8 cellular contexts compared by ENCODE assay signal in the genomic region with DNA sequence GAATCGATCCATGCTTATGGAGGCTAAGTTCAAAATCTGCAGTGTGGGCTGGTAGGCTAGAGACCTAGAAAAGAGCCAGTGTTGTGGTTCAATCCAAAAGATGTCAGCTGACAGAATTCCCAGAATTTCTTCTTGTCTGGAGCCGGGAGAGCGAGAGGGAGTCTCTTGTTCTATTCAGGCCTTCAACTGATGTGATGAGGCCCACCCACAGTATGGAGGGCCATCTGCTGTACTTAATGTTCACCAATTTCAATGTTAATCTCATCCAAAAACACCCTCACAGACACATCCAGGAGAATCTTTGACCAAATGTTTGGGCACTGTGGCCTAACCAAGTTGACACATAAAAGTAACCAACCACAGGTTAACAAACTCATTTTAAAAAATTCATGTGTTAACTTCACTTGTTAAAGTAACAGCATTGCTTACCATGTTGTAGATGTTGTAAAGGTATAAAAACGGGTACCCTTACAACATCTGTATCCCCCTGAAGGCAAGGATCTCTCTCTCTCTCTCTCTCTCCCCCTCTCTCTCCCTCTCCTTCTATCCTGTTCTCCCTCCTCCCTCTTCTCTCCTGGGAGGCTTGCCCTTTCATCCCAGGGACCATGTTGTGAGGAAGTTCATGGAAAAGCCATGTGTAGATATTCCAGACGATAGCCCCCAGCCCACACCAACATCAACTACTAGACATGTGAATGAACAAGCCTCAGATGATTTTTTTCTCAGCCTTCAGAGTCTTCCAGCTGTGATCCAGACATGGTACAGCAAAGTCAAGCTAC.
A peak's percentile ranks its signal among the peaks of the same experiment; 100 is the strongest.
DNase-seq lines count a peak whose midpoint lies in the region; ATAC-seq and TF ChIP-seq lines count a peak whose summit lies in the region.

No MANE protein-coding gene starts in this region.

- H3K36me3 ChIP-seq in GM23248 (ENCODE audit: low read depth), result no peaks in the 10 kb centered on the region
- no peaks in the 10 kb centered on the region for H3K36me3 ChIP-seq in gastroesophageal sphincter
- no peaks in the 10 kb centered on the region for H3K36me3 ChIP-seq in smooth muscle cell (ENCODE audit: low read depth)

- no peaks in the 10 kb centered on the region for H3K27me3 ChIP-seq in GM23248 (replicated peaks; ENCODE audit: insufficient read depth)
- no peaks in the 10 kb centered on the region for H3K27me3 ChIP-seq in gastroesophageal sphincter
- no peaks in the 10 kb centered on the region for H3K27me3 ChIP-seq in smooth muscle cell (ENCODE audit: low read depth)

- TF ChIP-seq EP300 in gastroesophageal sphincter (IDR thresholded peaks at IDR 0.05), result no peak

- POLR2A ChIA-PET in T-cell (lab: Charles Lee), result interaction anchor here (0.7 to 1.6 kb wide), 4 partner anchors 10 to 49 kb away, joined by 3 to 9 read pairs (median 4); no protein-coding TSS in a partner anchor

- H3K9me3 Mint-ChIP-seq in T-cell, result no peaks in the 10 kb centered on the region

- 64 to 72% methylated on average over 5 of the region's 5 CpGs for WGBS in GM23248 (ENCODE audit: low coverage in 1 of 2, low lambda C conversion rate in 2 of 2, missing lambda C conversion rate in 2 of 2), 2 experiments
- 42 to 64% methylated on average over 3 to 4 of the region's 5 CpGs for WGBS in gastroesophageal sphincter (ENCODE audit: low coverage in 1 of 2), 2 donors
- WGBS in smooth muscle cell (ENCODE audit: low lambda C conversion rate), result 83% methylated on average over 5 of the region's 5 CpGs

- H4K20me1 ChIP-seq in GM23248 (ENCODE audit: insufficient read depth), result no peaks in the 10 kb centered on the region
- no peaks in the 10 kb centered on the region for H4K20me1 ChIP-seq in smooth muscle cell (ENCODE audit: low read depth)

- H3K9ac ChIP-seq in GM23248, result peak overlapping the region; percentile 74; the same call in 1 of the 2 replicates
- peak overlapping the region; percentile 3 for H3K9ac ChIP-seq in smooth muscle cell (ENCODE audit: low read depth)

- no peaks in the 10 kb centered on the region for H3K36me3 Mint-ChIP-seq in T-cell

- no peaks in the 10 kb centered on the region for H3K27me3 Mint-ChIP-seq in T-cell

- H3K4me2 ChIP-seq in GM23248 (ENCODE audit: unreplicated experiment) (peak overlapping the region; percentile 77), smooth muscle cell (peak overlapping the region; percentile 70)

- ATAC-seq in T-cell (replicated peaks in 1 of 4), result no peak
- ATAC-seq in gastroesophageal sphincter, result no peak
- ATAC-seq in HG03139 (IDR thresholded peaks at IDR 0.05; ENCODE audit: unreplicated experiment), result no peak

- in situ Hi-C loops in GM23248 (cut with MboI), result no loop called here

- TF ChIP-seq POLR2A in gastroesophageal sphincter (IDR thresholded peaks at IDR 0.05), result no peak

- H3K4me1 ChIP-seq in GM23248 (ENCODE audit: insufficient read depth) (peaks cover 33% of the 10 kb centered on the region), gastroesophageal sphincter (peaks cover 20 to 55% (median 28%) of the 10 kb centered on the region in 3 donors), smooth muscle cell (ENCODE audit: low read depth) (peaks cover 38% of the 10 kb centered on the region)

- no peaks in the 10 kb centered on the region for H3K9me2 ChIP-seq in GM23248 (ENCODE audit: insufficient read depth)

- H3K9me3 ChIP-seq in GM23248 (ENCODE audit: low read depth), result no peaks in the 10 kb centered on the region
- H3K9me3 ChIP-seq in gastroesophageal sphincter, result no peaks in the 10 kb centered on the region
- no peaks in the 10 kb centered on the region for H3K9me3 ChIP-seq in smooth muscle cell (replicated peaks; ENCODE audit: low read depth)

- H2AFZ ChIP-seq in GM23248 (peak overlapping the region; percentile 80), smooth muscle cell (ENCODE audit: low read depth) (peak overlapping the region; percentile 80)

- TF ChIP-seq CTCF in gastroesophageal sphincter (IDR thresholded peaks at IDR 0.05), result no peak
- TF ChIP-seq CTCF in smooth muscle cell (IDR thresholded peaks at IDR 0.05; ENCODE audit: borderline replicate concordance, insufficient read depth, poor library complexity, severe bottlenecking), result no peak

- H3K4me3 ChIP-seq in GM23248, result no peak overlapping the region
- no peak overlapping the region for H3K4me3 ChIP-seq in gastroesophageal sphincter
- no peak overlapping the region for H3K4me3 ChIP-seq in smooth muscle cell

- H3K4me1 Mint-ChIP-seq in T-cell, result peaks cover 51 to 62% (median 59%) of the 10 kb centered on the region in 3 donors

- H3K4me3 Mint-ChIP-seq in T-cell, result peak overlapping the region in 1 of 3 donors; percentile 77

- peaks cover 31% of the 10 kb centered on the region for H3F3A ChIP-seq in GM23248 (ENCODE audit: insufficient read depth)
- H3F3A ChIP-seq in smooth muscle cell (ENCODE audit: low read depth), result peaks cover 34% of the 10 kb centered on the region

- H3K79me2 ChIP-seq in GM23248 (ENCODE audit: insufficient read depth) (no peaks in the 10 kb centered on the region), smooth muscle cell (ENCODE audit: low read depth) (no peaks in the 10 kb centered on the region)

- H3K27ac Mint-ChIP-seq in T-cell, result peak overlapping the region; percentile 97 to 99

- H3K27ac ChIP-seq in GM23248 (peak overlapping the region; percentile 86), gastroesophageal sphincter (peak overlapping the region; percentile 89 to 98 (median 93)), smooth muscle cell (ENCODE audit: low read depth) (peak overlapping the region; percentile 99)

- DNase-seq in GM23248, result no peak
- DNase-seq in T-cell, result no peak
- DNase-seq in smooth muscle cell (lab: John Stamatoyannopoulos, UW; ENCODE audit: unreplicated experiment), result no peak
- no peak for DNase-seq in NCI-H2081 (lab: John Stamatoyannopoulos, UW)
- DNase-seq in NK-92 treated with Interleukin-12 subunit alpha and Interleukin-12 subunit beta, amount 100 ng/mL, for 24 hours (lab: John Stamatoyannopoulos, UW), result no peak
- DNase-seq in NCI-H2227 treated with DMSO at 0.1 percent for 48 hours (lab: John Stamatoyannopoulos, UW), result no peak

- CTCF ChIA-PET in T-cell (lab: Charles Lee), result interaction anchor here (0.8 to 2.5 kb wide), 2 partner anchors 49 to 83 kb away, joined by 3 to 22 read pairs; no protein-coding TSS in a partner anchor
